In the genomic region with DNA sequence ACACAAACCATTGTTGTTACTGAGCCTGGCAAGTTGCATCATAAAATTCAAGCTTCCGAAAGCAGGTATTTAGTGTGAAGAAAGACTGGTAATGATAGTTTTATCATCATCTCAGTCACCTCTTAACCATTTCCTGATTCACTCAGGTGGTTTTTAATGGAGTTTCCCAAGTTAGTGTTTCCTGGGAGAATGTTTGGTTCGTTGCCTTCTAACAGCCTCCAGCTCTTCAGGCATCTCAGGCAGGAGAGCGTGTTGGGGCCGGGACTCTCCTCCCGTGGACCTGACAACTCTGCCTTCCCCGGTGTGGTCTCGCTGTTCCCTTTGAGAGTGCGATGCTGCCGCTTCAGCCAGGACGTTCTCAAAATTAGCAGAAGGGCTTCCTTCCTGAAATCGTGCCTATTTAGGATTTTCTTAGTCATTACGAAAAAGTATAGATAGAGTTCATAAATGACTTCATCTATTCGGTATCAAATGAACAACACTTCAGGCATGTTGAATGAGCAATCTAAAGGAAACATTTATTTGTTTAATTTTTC, we compare ENCODE assay signal across 17 cellular contexts.
DNase-seq lines count a peak whose midpoint lies in the region; ATAC-seq, FAIRE-seq and TF ChIP-seq lines count a peak whose summit lies in the region.
"Had no signal": no experiment of that assay in that cellular context is flagged by ENCODE, and none has a peak within 500 bp of the region (broad histone marks: within the 10 kb centered on the region; RNA-seq: fewer than 3 reads in every experiment).

No MANE protein-coding gene starts in this region.

- no peaks in the 10 kb centered on the region for H3K36me3 Mint-ChIP-seq in HFFc6 (ENCODE audit: low read depth)
- no peaks in the 10 kb centered on the region for H3K36me3 Mint-ChIP-seq in activated CD8-positive, alpha-beta T cell treated with anti-CD3 and anti-CD28 coated beads, Interleukin-2, amount 10 ng/mL, durations not matched to agents 7 days and 5 days (ENCODE audit: low read depth)
- H3K36me3 Mint-ChIP-seq: mesothelial cell of epicardium had no signal

- dilution Hi-C loops in endothelial cell of umbilical vein (cut with MboI; ENCODE audit: extremely low pct_ligation_motif_present, low sequenced_read_pairs), result no loop called here

- H3K9me3 ChIP-seq in endothelial cell of umbilical vein (replicated peaks; ENCODE audit: control insufficient read depth, insufficient read depth, low read length), result no peaks in the 10 kb centered on the region

- no peak for ATAC-seq in activated CD8-positive, alpha-beta T cell treated with anti-CD3 and anti-CD28 coated beads, Interleukin-2, amount 10 ng/mL, durations not matched to agents 7 days and 5 days
- ATAC-seq: activated T-helper 17 cell treated with anti-CD3 and anti-CD28 coated beads, Interleukin-2, amount 50 U/mL, for 72 hours had no signal

- H3K79me2 ChIP-seq in endothelial cell of umbilical vein (ENCODE audit: control insufficient read depth, insufficient read depth, low read length), result no peaks in the 10 kb centered on the region

- no TSS peak for BruUV-seq in endothelial cell of umbilical vein (replicated peaks; lab: Mats Ljungman, UMichigan)

- CTCF ChIA-PET in RWPE1 (lab: Yijun Ruan, JAX) (no interaction called here), endothelial cell of umbilical vein (lab: Charles Lee) (interaction anchor here (0.9 to 4.4 kb wide), 3 partner anchors 13 to 110 kb away, joined by 3 to 26 read pairs (median 3); no protein-coding TSS in a partner anchor)
- CTCF ChIA-PET in activated CD8-positive, alpha-beta T cell treated with anti-CD3 and anti-CD28 coated beads, Interleukin-2, amount 10 ng/mL, durations not matched to agents 7 days and 5 days (lab: Charles Lee), result no interaction called here

- no peaks in the 10 kb centered on the region for H3K36me3 ChIP-seq in endothelial cell of umbilical vein (ENCODE audit: control insufficient read depth in 2 of 2, extremely low read depth in 1 of 2, insufficient read depth in 2 of 2, low read length in 2 of 2)

- H3K27me3 Mint-ChIP-seq in HFFc6 (ENCODE audit: insufficient read depth), result peaks cover 10% of the 10 kb centered on the region; the same call in 1 of the 2 replicates
- no peaks in the 10 kb centered on the region for H3K27me3 Mint-ChIP-seq in activated CD8-positive, alpha-beta T cell treated with anti-CD3 and anti-CD28 coated beads, Interleukin-2, amount 10 ng/mL, durations not matched to agents 7 days and 5 days (ENCODE audit: low read depth)

- FAIRE-seq in endothelial cell of umbilical vein (lab: Jason Lieb, UNC), result peak; percentile 83

- no peaks in the 10 kb centered on the region for H3K9me1 ChIP-seq in endothelial cell of umbilical vein (replicated peaks; ENCODE audit: control insufficient read depth, extremely low read depth, insufficient read depth, low read length)

- H3K9ac ChIP-seq in endothelial cell of umbilical vein (replicated peaks; ENCODE audit: extremely low read depth, insufficient read depth, low read length), result peak overlapping the region; percentile 27

- H3K9me3 Mint-ChIP-seq in HFFc6, result peaks cover 10% of the 10 kb centered on the region; the same call in 1 of the 2 replicates
- no peaks in the 10 kb centered on the region for H3K9me3 Mint-ChIP-seq in activated CD8-positive, alpha-beta T cell treated with anti-CD3 and anti-CD28 coated beads, Interleukin-2, amount 10 ng/mL, durations not matched to agents 7 days and 5 days (ENCODE audit: insufficient read depth)
- H3K9me3 Mint-ChIP-seq: activated T-helper 17 cell treated with anti-CD3 and anti-CD28 coated beads, Interleukin-2, amount 50 U/mL, for 72 hours; mesothelial cell of epicardium had no signal

- no peak overlapping the region for H3K4me3 ChIP-seq in endothelial cell of umbilical vein (replicated peaks in 1 of 3; ENCODE audit: insufficient read depth in 1 of 3, low read depth in 1 of 3, low read length in 3 of 3)

- DNase-seq in HFFc6 (no peak), RWPE1 (ENCODE audit: low spot score) (peak; percentile 69), endothelial cell of umbilical vein (ENCODE audit: low read depth, low spot score) (peak; percentile 63), renal cortical epithelial cell (ENCODE audit: low read depth) (peak; percentile 75), NCI-H146 treated with DMSO at 0.1 percent for 48 hours (lab: John Stamatoyannopoulos, UW; ENCODE audit: unreplicated experiment) (no peak), activated gamma-delta T cell (lab: John Stamatoyannopoulos, UW) (no peak), NCI-H774 (lab: John Stamatoyannopoulos, UW) (no peak)
- DNase-seq in activated CD8-positive, alpha-beta T cell treated with anti-CD3 and anti-CD28 coated beads, Interleukin-2, amount 10 ng/mL, durations not matched to agents 7 days and 5 days, result no peak
- DNase-seq: activated CD8-positive, alpha-beta memory T cell treated with anti-CD3 and anti-CD28 coated beads for 24 hours; MV-4-11; NCI-H2081; NCI-H526; SW 1271 had no signal

- H3K27ac Mint-ChIP-seq in HFFc6, result no peak overlapping the region
- no peak overlapping the region for H3K27ac Mint-ChIP-seq in activated CD8-positive, alpha-beta T cell treated with anti-CD3 and anti-CD28 coated beads, Interleukin-2, amount 10 ng/mL, durations not matched to agents 7 days and 5 days
- H3K27ac Mint-ChIP-seq: activated T-helper 17 cell treated with anti-CD3 and anti-CD28 coated beads, Interleukin-2, amount 50 U/mL, for 72 hours; B cell; mesothelial cell of epicardium had no signal

- intact Hi-C loops in endothelial cell of umbilical vein (cut with micrococcal nuclease), result loop anchor here (1.0 to 2.0 kb wide), 6 partner anchors 19 to 107 kb away; no protein-coding TSS in a partner anchor

- peak overlapping the region; percentile 66; the same call in 1 of the 2 replicates for H3K4me3 Mint-ChIP-seq in HFFc6
- H3K4me3 Mint-ChIP-seq in activated CD8-positive, alpha-beta T cell treated with anti-CD3 and anti-CD28 coated beads, Interleukin-2, amount 10 ng/mL, durations not matched to agents 7 days and 5 days, result no peak overlapping the region
- H3K4me3 Mint-ChIP-seq: activated T-helper 17 cell treated with anti-CD3 and anti-CD28 coated beads, Interleukin-2, amount 50 U/mL, for 72 hours; B cell; mesothelial cell of epicardium had no signal

- H3K4me1 Mint-ChIP-seq in HFFc6 (ENCODE audit: low read depth), result peaks cover 34% of the 10 kb centered on the region; the same call in 1 of the 2 replicates
- no peaks in the 10 kb centered on the region for H3K4me1 Mint-ChIP-seq in activated CD8-positive, alpha-beta T cell treated with anti-CD3 and anti-CD28 coated beads, Interleukin-2, amount 10 ng/mL, durations not matched to agents 7 days and 5 days (ENCODE audit: low read depth)
- H3K4me1 Mint-ChIP-seq: activated T-helper 17 cell treated with anti-CD3 and anti-CD28 coated beads, Interleukin-2, amount 50 U/mL, for 72 hours; B cell; mesothelial cell of epicardium had no signal

- no peak for TF ChIP-seq POLR2A in endothelial cell of umbilical vein (IDR thresholded peaks at IDR 0.05; ENCODE audit: low read depth, low read length)

- POLR2A ChIA-PET in RWPE1 (lab: Yijun Ruan, JAX; ENCODE audit: low non-redundant PET) (no interaction called here), endothelial cell of umbilical vein (lab: Charles Lee) (no interaction called here)
- POLR2A ChIA-PET in activated CD8-positive, alpha-beta T cell treated with anti-CD3 and anti-CD28 coated beads, Interleukin-2, amount 10 ng/mL, durations not matched to agents 7 days and 5 days (lab: Charles Lee), result no interaction called here

- H4K20me1 ChIP-seq in endothelial cell of umbilical vein (replicated peaks; ENCODE audit: control insufficient read depth, extremely low read depth, insufficient read depth, low read length), result no peaks in the 10 kb centered on the region

- H3K27me3 ChIP-seq in endothelial cell of umbilical vein (ENCODE audit: control insufficient read depth in 2 of 2, insufficient read depth in 2 of 2, low read length in 2 of 2), result no peaks in the 10 kb centered on the region

- peak overlapping the region; percentile 52 for H2AFZ ChIP-seq in endothelial cell of umbilical vein (ENCODE audit: low read depth, low read length)

- H3K27ac ChIP-seq in RWPE1 (peak overlapping the region; percentile 48; the same call in 1 of the 2 replicates), endothelial cell of umbilical vein (ENCODE audit: insufficient read depth, low read depth, low read length) (peak overlapping the region; percentile 63)
- H3K27ac ChIP-seq: VCaP had no signal

- H3K4me1 ChIP-seq in endothelial cell of umbilical vein (ENCODE audit: control insufficient read depth, extremely low read depth, insufficient read depth, low read length), result peaks cover 25% of the 10 kb centered on the region

- TF ChIP-seq CTCF in HFFc6 (IDR thresholded peaks at IDR 0.05) (no peak), RWPE1 (conservative IDR thresholded peaks at IDR 0.05; ENCODE audit: low read depth) (no peak), endothelial cell of umbilical vein (IDR thresholded peaks at IDR 0.05; ENCODE audit: extremely low read depth in 1 of 2, insufficient read depth in 1 of 2, low read depth in 1 of 2, low read length in 2 of 2) (no peak)

- H3K4me2 ChIP-seq in endothelial cell of umbilical vein (ENCODE audit: insufficient read depth, low read length), result peak overlapping the region; percentile 37

TF ChIP-seq in endothelial cell of umbilical vein, 7 proteins besides CTCF, POLR2A, EP300 and RAD21:
- TF ChIP-seq FOS (IDR thresholded peaks at IDR 0.05; ENCODE audit: borderline replicate concordance, insufficient read depth, low read length) (peak; percentile 46), GATA2 (IDR thresholded peaks at IDR 0.05; ENCODE audit: insufficient read depth, insufficient read length, low read depth, low read length) (peak; percentile 4), POLR2AphosphoS5 (IDR thresholded peaks at IDR 0.05; ENCODE audit: insufficient read depth, low read depth, low read length) (peak; percentile 16), MYC (IDR thresholded peaks at IDR 0.05; ENCODE audit: low read depth, low read length) (no peak), EZH2 (IDR thresholded peaks at IDR 0.05; ENCODE audit: borderline replicate concordance, low read depth, low read length, severe bottlenecking) (no peak), JUN (IDR thresholded peaks at IDR 0.05; ENCODE audit: borderline replicate concordance, insufficient read depth, insufficient read length, low read depth) (peak; percentile 63)
- TF ChIP-seq, protein P1, sequence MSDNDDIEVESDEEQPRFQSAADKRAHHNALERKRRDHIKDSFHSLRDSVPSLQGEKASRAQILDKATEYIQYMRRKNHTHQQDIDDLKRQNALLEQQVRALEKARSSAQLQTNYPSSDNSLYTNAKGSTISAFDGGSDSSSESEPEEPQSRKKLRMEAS (IDR thresholded peaks at IDR 0.05; ENCODE audit: insufficient read depth, insufficient read length), result no peak

Comparison
In these comparisons a context has a peak if more than half of its experiments do, and no peak if none do; other contexts are left out.
1. DNase-seq: peak in RWPE1 (single experiment), endothelial cell of umbilical vein (single experiment) and renal cortical epithelial cell (single experiment); none in HFFc6 (single experiment), activated CD8-positive, alpha-beta T cell treated with anti-CD3 and anti-CD28 coated beads, Interleukin-2, amount 10 ng/mL, durations not matched to agents 7 days and 5 days (single experiment), NCI-H146 treated with DMSO at 0.1 percent for 48 hours (single experiment), activated gamma-delta T cell (single experiment) and NCI-H774 (single experiment).